23 cellular contexts compared by ENCODE assay signal in the genomic region with DNA sequence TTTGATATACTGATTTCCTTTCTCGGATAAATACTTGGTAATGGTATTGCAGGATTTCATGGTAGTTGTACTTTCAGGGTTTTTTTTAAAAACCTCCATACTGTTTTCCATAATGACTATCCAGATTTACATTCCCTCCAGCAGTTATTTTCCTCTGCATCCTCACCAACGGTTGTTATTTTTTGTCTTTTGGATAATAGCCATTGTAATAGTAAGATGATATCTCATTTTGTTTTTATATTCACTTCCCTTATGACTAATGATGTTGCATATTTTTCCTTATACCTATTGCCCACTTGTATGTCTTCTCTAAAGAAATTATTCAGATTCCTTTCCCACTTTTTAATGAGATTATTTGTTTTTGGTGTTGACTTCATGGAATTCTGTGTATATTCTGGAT.
"Had no signal": no experiment of that assay in that cellular context is flagged by ENCODE, and none has a peak within 500 bp of the region (broad histone marks: within the 10 kb centered on the region; RNA-seq: fewer than 3 reads in every experiment).

No MANE protein-coding gene starts in this region.

- H3K27me3 ChIP-seq: gastrocnemius medialis, left lung, neural progenitor cell, right atrium auricular region, stomach, thyroid gland had no signal

- H3K4me1 ChIP-seq: gastrocnemius medialis, left lung, neural progenitor cell, prostate gland, right atrium auricular region, stomach, thyroid gland had no signal

- DNase-seq: cerebellar nuclear complex; effector memory CD4-positive, alpha-beta T cell; foreskin fibroblast; gastrocnemius medialis; head of caudate nucleus; kidney; left lung; mammary epithelial cell; mesendoderm; midbrain; naive thymus-derived CD4-positive, alpha-beta T cell; stimulated activated CD4-positive, alpha-beta T cell treated with anti-CD3 and anti-CD28 coated beads, Interleukin-12 subunit alpha, Interleukin-12 subunit beta, amount 100 ng/mL, for 4 hours; stimulated activated CD4-positive, alpha-beta T cell treated with anti-CD3 and anti-CD28 coated beads, Interleukin-1b, Interleukin-23, amount 100 ng/mL, for 48 hours; stimulated activated CD4-positive, alpha-beta T cell treated with anti-CD3 and anti-CD28 coated beads, Interleukin-4, amount 100 ng/mL, for 1 hour; stimulated activated CD8-positive, alpha-beta memory T cell treated with anti-CD3 and anti-CD28 coated beads, Interleukin-4, amount 100 ng/mL, for 48 hours; stimulated activated naive CD4-positive, alpha-beta T cell treated with Interleukin-2 at 50 U/mL for 16 hours; stomach; thyroid gland had no signal

- H3K27ac ChIP-seq: gastrocnemius medialis, left lung, neural progenitor cell, prostate gland, right atrium auricular region, stomach, thyroid gland had no signal

- H3K4me3 ChIP-seq: gastrocnemius medialis, left lung, neural progenitor cell, prostate gland, right atrium auricular region, smooth muscle cell, stomach, thyroid gland had no signal

- ATAC-seq: gastrocnemius medialis; left lung; naive thymus-derived CD4-positive, alpha-beta T cell; sciatic nerve had no signal

- H3K9me3 ChIP-seq: gastrocnemius medialis, prostate gland, thyroid gland had no signal

- H3K36me3 ChIP-seq: gastrocnemius medialis, left lung, neural progenitor cell, prostate gland, right atrium auricular region, stomach, thyroid gland had no signal
